2 cellular contexts compared by ENCODE assay signal in genomic region chr12:48993787-48994186, GRCh38.
TF ChIP-seq lines count a peak whose summit lies in the region.

No MANE protein-coding gene starts in this region.

TF ChIP-seq in HepG2, 621 proteins besides CTCF, POLR2A, EP300 and RAD21:
- TF ChIP-seq TAF15 (IDR thresholded peaks at IDR 0.05; ENCODE audit: low read depth, low read length, poor library complexity, severe bottlenecking) (no peak), RFX1 (IDR thresholded peaks at IDR 0.05) (no peak), HNRNPK (IDR thresholded peaks at IDR 0.05; ENCODE audit: low read depth, low read length, poor library complexity, severe bottlenecking) (no peak), ZBTB26 (CRISPR knock-in tag; IDR thresholded peaks at IDR 0.05; ENCODE audit: borderline replicate concordance) (no peak)

TF ChIP-seq in SK-N-SH treated with all-trans-retinoic acid at 6 μM for 48 hours, 23 proteins besides CTCF, POLR2A, EP300 and RAD21:
- TF ChIP-seq ZFP30 (CRISPR knock-in tag; IDR thresholded peaks at IDR 0.05): no peak
- TF ChIP-seq ZNF70 (CRISPR knock-in tag; IDR thresholded peaks at IDR 0.05): no peak
- no peak for TF ChIP-seq GLIS3 (CRISPR knock-in tag; IDR thresholded peaks at IDR 0.05)
- TF ChIP-seq PPARA (CRISPR knock-in tag; IDR thresholded peaks at IDR 0.05; ENCODE audit: borderline replicate concordance): no peak
- TF ChIP-seq ARNTL (CRISPR knock-in tag; IDR thresholded peaks at IDR 0.05; ENCODE audit: borderline replicate concordance, low read depth): no peak
- TF ChIP-seq CSDC2 (CRISPR knock-in tag; IDR thresholded peaks at IDR 0.05): no peak
- TF ChIP-seq ESRRG (CRISPR knock-in tag; IDR thresholded peaks at IDR 0.05): no peak
- TF ChIP-seq ZC3H10 (CRISPR knock-in tag; IDR thresholded peaks at IDR 0.05): no peak
- no peak for TF ChIP-seq TCF4 (CRISPR knock-in tag; IDR thresholded peaks at IDR 0.05; ENCODE audit: borderline replicate concordance)
- no peak for TF ChIP-seq ISL1 (CRISPR knock-in tag; IDR thresholded peaks at IDR 0.05)
- no peak for TF ChIP-seq OSR1 (CRISPR knock-in tag; IDR thresholded peaks at IDR 0.05)
- TF ChIP-seq, protein P1, sequence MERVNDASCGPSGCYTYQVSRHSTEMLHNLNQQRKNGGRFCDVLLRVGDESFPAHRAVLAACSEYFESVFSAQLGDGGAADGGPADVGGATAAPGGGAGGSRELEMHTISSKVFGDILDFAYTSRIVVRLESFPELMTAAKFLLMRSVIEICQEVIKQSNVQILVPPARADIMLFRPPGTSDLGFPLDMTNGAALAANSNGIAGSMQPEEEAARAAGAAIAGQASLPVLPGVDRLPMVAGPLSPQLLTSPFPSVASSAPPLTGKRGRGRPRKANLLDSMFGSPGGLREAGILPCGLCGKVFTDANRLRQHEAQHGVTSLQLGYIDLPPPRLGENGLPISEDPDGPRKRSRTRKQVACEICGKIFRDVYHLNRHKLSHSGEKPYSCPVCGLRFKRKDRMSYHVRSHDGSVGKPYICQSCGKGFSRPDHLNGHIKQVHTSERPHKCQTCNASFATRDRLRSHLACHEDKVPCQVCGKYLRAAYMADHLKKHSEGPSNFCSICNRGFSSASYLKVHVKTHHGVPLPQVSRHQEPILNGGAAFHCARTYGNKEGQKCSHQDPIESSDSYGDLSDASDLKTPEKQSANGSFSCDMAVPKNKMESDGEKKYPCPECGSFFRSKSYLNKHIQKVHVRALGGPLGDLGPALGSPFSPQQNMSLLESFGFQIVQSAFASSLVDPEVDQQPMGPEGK (CRISPR knock-in tag; IDR thresholded peaks at IDR 0.05; ENCODE audit: borderline replicate concordance): no peak
- no peak for TF ChIP-seq POU6F1 (CRISPR knock-in tag; IDR thresholded peaks at IDR 0.05; ENCODE audit: borderline replicate concordance, low read depth)
- TF ChIP-seq ZFP3 (CRISPR knock-in tag; IDR thresholded peaks at IDR 0.05): no peak
- TF ChIP-seq, protein P2, sequence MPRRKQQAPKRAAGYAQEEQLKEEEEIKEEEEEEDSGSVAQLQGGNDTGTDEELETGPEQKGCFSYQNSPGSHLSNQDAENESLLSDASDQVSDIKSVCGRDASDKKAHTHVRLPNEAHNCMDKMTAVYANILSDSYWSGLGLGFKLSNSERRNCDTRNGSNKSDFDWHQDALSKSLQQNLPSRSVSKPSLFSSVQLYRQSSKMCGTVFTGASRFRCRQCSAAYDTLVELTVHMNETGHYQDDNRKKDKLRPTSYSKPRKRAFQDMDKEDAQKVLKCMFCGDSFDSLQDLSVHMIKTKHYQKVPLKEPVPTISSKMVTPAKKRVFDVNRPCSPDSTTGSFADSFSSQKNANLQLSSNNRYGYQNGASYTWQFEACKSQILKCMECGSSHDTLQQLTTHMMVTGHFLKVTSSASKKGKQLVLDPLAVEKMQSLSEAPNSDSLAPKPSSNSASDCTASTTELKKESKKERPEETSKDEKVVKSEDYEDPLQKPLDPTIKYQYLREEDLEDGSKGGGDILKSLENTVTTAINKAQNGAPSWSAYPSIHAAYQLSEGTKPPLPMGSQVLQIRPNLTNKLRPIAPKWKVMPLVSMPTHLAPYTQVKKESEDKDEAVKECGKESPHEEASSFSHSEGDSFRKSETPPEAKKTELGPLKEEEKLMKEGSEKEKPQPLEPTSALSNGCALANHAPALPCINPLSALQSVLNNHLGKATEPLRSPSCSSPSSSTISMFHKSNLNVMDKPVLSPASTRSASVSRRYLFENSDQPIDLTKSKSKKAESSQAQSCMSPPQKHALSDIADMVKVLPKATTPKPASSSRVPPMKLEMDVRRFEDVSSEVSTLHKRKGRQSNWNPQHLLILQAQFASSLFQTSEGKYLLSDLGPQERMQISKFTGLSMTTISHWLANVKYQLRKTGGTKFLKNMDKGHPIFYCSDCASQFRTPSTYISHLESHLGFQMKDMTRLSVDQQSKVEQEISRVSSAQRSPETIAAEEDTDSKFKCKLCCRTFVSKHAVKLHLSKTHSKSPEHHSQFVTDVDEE (CRISPR knock-in tag; IDR thresholded peaks at IDR 0.05): no peak
- no peak for TF ChIP-seq ZNF8 (CRISPR knock-in tag; IDR thresholded peaks at IDR 0.05)
- TF ChIP-seq, protein P3, sequence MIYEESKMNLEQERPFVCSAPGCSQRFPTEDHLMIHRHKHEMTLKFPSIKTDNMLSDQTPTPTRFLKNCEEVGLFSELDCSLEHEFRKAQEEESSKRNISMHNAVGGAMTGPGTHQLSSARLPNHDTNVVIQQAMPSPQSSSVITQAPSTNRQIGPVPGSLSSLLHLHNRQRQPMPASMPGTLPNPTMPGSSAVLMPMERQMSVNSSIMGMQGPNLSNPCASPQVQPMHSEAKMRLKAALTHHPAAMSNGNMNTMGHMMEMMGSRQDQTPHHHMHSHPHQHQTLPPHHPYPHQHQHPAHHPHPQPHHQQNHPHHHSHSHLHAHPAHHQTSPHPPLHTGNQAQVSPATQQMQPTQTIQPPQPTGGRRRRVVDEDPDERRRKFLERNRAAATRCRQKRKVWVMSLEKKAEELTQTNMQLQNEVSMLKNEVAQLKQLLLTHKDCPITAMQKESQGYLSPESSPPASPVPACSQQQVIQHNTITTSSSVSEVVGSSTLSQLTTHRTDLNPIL (CRISPR knock-in tag; IDR thresholded peaks at IDR 0.05; ENCODE audit: low read depth): no peak
- no peak for TF ChIP-seq BACH2 (CRISPR knock-in tag; IDR thresholded peaks at IDR 0.05; ENCODE audit: borderline replicate concordance)
- TF ChIP-seq CSRNP3 (CRISPR knock-in tag; IDR thresholded peaks at IDR 0.05): no peak
TF ChIP-seq in SK-N-SH treated with all-trans-retinoic acid at 6 μM for 48 hours: peak in this region for 0.
